In the genomic region with DNA sequence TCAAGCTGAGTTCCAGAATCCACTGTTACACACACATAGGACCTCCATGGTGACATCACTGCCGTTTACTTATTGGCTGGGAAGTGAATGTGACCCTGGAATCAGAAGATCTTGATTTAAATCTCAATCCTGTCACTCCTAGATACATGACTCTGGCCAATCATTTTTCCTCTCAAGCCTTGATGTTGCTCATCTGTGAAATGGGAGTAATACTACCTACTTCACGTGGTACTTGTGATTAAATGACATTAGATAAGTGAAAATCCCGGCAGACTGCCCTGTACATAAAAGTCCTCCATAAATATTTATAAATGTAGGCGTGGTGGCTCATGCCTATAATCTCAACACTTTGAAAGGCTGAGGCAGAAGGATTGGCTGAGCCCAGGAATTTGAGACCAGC, we compare ENCODE assay signal across 13 cellular contexts.
"Had no signal": no experiment of that assay in that cellular context is flagged by ENCODE, and none has a peak within 500 bp of the region (broad histone marks: within the 10 kb centered on the region; RNA-seq: fewer than 3 reads in every experiment).

No MANE protein-coding gene starts in this region.

- ATAC-seq: activated CD8-positive, alpha-beta T cell treated with anti-CD3 and anti-CD28 coated beads for 36 hours; lower lobe of right lung; natural killer cell treated with Interleukin-12 subunit alpha and Interleukin-12 subunit beta and Interleukin-15 and Interleukin-18, amount 100 ng/mL, for 72 hours; stimulated activated naive CD8-positive, alpha-beta T cell treated with anti-CD3 and anti-CD28 coated beads, Interleukin-15, Interleukin-2, amounts not matched to agents 100 U/mL and 50 U/mL, for 24 hours had no signal

- H3K27ac ChIP-seq: brain microvascular endothelial cell, lower lobe of right lung, SK-N-MC had no signal

- H3K4me3 ChIP-seq: lower lobe of right lung, SK-N-MC had no signal

- H3K27me3 ChIP-seq: brain microvascular endothelial cell had no signal

- DNase-seq: activated B cell treated with CpG ODN at 0.5 μM for 24 hours; activated CD4-positive, alpha-beta T cell treated with anti-CD3 and anti-CD28 coated beads, Interleukin-2, amount 10 ng/mL, durations not matched to agents 24 days and 14 days; activated CD8-positive, alpha-beta T cell treated with anti-CD3 and anti-CD28 coated beads for 36 hours; activated naive CD4-positive, alpha-beta T cell treated with Interleukin-2 at 50 U/mL for 16 hours; activated T-cell treated with anti-CD3 and anti-CD28 coated beads, Interleukin-2, amount 50 U/mL, for 24 hours; brain microvascular endothelial cell; cerebellar nuclear complex; effector CD4-positive, alpha-beta T cell; lower lobe of right lung; nucleus accumbens; stimulated activated naive CD8-positive, alpha-beta T cell treated with anti-CD3 and anti-CD28 coated beads, Interleukin-15, Interleukin-2, amounts not matched to agents 100 U/mL and 50 U/mL, for 24 hours had no signal

- H3K36me3 ChIP-seq: brain microvascular endothelial cell, lower lobe of right lung had no signal
